Comparison of ENCODE assay signal across 1 cellular context in the genomic region with DNA sequence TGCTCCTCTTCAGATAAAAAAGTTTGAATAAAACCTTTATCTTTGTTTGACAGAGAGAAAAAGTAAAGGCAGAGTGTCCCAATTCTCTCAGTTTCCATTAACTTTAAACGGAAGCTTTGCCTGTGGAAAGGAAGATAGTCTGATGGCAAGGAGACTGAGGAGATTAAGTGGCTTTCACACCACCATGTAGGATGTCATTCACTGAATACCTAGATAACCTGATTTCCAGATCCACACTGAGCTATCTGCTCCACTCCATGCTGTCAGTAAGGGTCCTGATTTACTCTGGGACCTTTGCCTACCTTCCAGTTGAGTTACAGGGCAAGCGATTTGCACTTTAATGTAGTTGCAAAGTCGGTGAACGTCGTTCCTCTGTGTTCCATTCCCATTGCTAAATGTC.
TF ChIP-seq lines count a peak whose summit lies in the region.

No MANE protein-coding gene starts in this region.

TF ChIP-seq in K562, 482 proteins besides CTCF, POLR2A, EP300 and RAD21 (continued from another document and continues in another):
- no peak for TF ChIP-seq SFPQ (IDR thresholded peaks at IDR 0.05; ENCODE audit: low read depth, low read length)
- no peak for TF ChIP-seq FOXA3 (CRISPR knock-in tag; conservative IDR thresholded peaks at IDR 0.05 in 1 of 2, IDR thresholded peaks at IDR 0.05 in 1 of 2)
- no peak for TF ChIP-seq ZNF23 (CRISPR knock-in tag; IDR thresholded peaks at IDR 0.05)
- peak; percentile 74 for TF ChIP-seq SOX6 (IDR thresholded peaks at IDR 0.05)
- TF ChIP-seq ZNF280B (CRISPR knock-in tag; IDR thresholded peaks at IDR 0.05) = no peak
- TF ChIP-seq GTF2F1 (IDR thresholded peaks at IDR 0.05; ENCODE audit: low read depth, low read length) = no peak
- no peak for TF ChIP-seq SNIP1 (IDR thresholded peaks at IDR 0.05; ENCODE audit: low read depth)
- TF ChIP-seq CBFA2T3 (IDR thresholded peaks at IDR 0.05) = peak; percentile 98
- TF ChIP-seq DMBX1 (CRISPR knock-in tag; IDR thresholded peaks at IDR 0.05; ENCODE audit: borderline replicate concordance) = peak; percentile 33; the same call in 1 of the 2 replicates
- TF ChIP-seq, protein P1, sequence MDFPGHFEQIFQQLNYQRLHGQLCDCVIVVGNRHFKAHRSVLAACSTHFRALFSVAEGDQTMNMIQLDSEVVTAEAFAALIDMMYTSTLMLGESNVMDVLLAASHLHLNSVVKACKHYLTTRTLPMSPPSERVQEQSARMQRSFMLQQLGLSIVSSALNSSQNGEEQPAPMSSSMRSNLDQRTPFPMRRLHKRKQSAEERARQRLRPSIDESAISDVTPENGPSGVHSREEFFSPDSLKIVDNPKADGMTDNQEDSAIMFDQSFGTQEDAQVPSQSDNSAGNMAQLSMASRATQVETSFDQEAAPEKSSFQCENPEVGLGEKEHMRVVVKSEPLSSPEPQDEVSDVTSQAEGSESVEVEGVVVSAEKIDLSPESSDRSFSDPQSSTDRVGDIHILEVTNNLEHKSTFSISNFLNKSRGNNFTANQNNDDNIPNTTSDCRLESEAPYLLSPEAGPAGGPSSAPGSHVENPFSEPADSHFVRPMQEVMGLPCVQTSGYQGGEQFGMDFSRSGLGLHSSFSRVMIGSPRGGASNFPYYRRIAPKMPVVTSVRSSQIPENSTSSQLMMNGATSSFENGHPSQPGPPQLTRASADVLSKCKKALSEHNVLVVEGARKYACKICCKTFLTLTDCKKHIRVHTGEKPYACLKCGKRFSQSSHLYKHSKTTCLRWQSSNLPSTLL (IDR thresholded peaks at IDR 0.05) = no peak
- TF ChIP-seq ZNF224 (CRISPR knock-in tag; IDR thresholded peaks at IDR 0.05) = no peak
- TF ChIP-seq, protein P2, sequence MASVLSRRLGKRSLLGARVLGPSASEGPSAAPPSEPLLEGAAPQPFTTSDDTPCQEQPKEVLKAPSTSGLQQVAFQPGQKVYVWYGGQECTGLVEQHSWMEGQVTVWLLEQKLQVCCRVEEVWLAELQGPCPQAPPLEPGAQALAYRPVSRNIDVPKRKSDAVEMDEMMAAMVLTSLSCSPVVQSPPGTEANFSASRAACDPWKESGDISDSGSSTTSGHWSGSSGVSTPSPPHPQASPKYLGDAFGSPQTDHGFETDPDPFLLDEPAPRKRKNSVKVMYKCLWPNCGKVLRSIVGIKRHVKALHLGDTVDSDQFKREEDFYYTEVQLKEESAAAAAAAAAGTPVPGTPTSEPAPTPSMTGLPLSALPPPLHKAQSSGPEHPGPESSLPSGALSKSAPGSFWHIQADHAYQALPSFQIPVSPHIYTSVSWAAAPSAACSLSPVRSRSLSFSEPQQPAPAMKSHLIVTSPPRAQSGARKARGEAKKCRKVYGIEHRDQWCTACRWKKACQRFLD (CRISPR knock-in tag; IDR thresholded peaks at IDR 0.05) = no peak
- no peak for TF ChIP-seq NR0B1 (IDR thresholded peaks at IDR 0.05; ENCODE audit: partially characterized antibody)
- TF ChIP-seq PYGO2 (tag; IDR thresholded peaks at IDR 0.05) = no peak
- no peak for TF ChIP-seq NONO (IDR thresholded peaks at IDR 0.05; ENCODE audit: low read depth in 2 of 2, low read length in 1 of 2)
- TF ChIP-seq THAP12 (CRISPR knock-in tag; IDR thresholded peaks at IDR 0.05) = no peak
- no peak for TF ChIP-seq KDM2B (CRISPR knock-in tag; IDR thresholded peaks at IDR 0.05)
- no peak for TF ChIP-seq CBX2 (IDR thresholded peaks at IDR 0.05; ENCODE audit: insufficient read depth, low read length, poor library complexity, severe bottlenecking)
- TF ChIP-seq CCNT2 (IDR thresholded peaks at IDR 0.05; ENCODE audit: borderline replicate concordance, extremely low read depth, insufficient read length, low read depth, low read length) = peak; percentile 82
- TF ChIP-seq SMAD3 (CRISPR knock-in tag; conservative IDR thresholded peaks at IDR 0.05) = no peak
- no peak for TF ChIP-seq FOXO4 (CRISPR knock-in tag; IDR thresholded peaks at IDR 0.05)
- no peak for TF ChIP-seq ZNF589 (CRISPR knock-in tag; IDR thresholded peaks at IDR 0.05; ENCODE audit: low read depth)
- no peak for TF ChIP-seq ZC3H4 (CRISPR knock-in tag; IDR thresholded peaks at IDR 0.05; ENCODE audit: borderline replicate concordance)
- no peak for TF ChIP-seq NBN (IDR thresholded peaks at IDR 0.05; ENCODE audit: low read depth)
- no peak for TF ChIP-seq PTRF (tag; IDR thresholded peaks at IDR 0.05)
- no peak for TF ChIP-seq NR4A1 (CRISPR knock-in tag; IDR thresholded peaks at IDR 0.05)
- no peak for TF ChIP-seq NR4A1 (tag; IDR thresholded peaks at IDR 0.05)
- TF ChIP-seq HNRNPH1 (optimal IDR thresholded peaks at IDR 0.05; ENCODE audit: low read depth, low read length) = no peak
- no peak for TF ChIP-seq ZFPM2 (CRISPR knock-in tag; IDR thresholded peaks at IDR 0.05)
- no peak for TF ChIP-seq TRIM28 (IDR thresholded peaks at IDR 0.05)
- TF ChIP-seq BCOR (IDR thresholded peaks at IDR 0.05) = no peak; the same call in 1 of the 2 replicates
- no peak for TF ChIP-seq FOXK2 (conservative IDR thresholded peaks at IDR 0.05 in 1 of 2, IDR thresholded peaks at IDR 0.05 in 1 of 2; ENCODE audit: low read depth in 2 of 2)
- TF ChIP-seq RBM14 (IDR thresholded peaks at IDR 0.05; ENCODE audit: borderline replicate concordance, insufficient read depth, low read depth, low read length) = no peak
- TF ChIP-seq ILK (tag; IDR thresholded peaks at IDR 0.05; ENCODE audit: borderline replicate concordance, low read depth) = no peak
- TF ChIP-seq BACH1 (tag; IDR thresholded peaks at IDR 0.05) = no peak
- TF ChIP-seq ZNF561 (CRISPR knock-in tag; conservative IDR thresholded peaks at IDR 0.05) = no peak
- TF ChIP-seq HMG20A (CRISPR knock-in tag; conservative IDR thresholded peaks at IDR 0.05) = no peak
- no peak for TF ChIP-seq JUNB (CRISPR knock-in tag; conservative IDR thresholded peaks at IDR 0.05)
- TF ChIP-seq KLF16 (IDR thresholded peaks at IDR 0.05) = peak; percentile 90
- peak; percentile 97 for TF ChIP-seq CBFA2T2 (conservative IDR thresholded peaks at IDR 0.05)
- no peak for TF ChIP-seq CBX1 (IDR thresholded peaks at IDR 0.05; ENCODE audit: low read depth)
- TF ChIP-seq, protein P3, sequence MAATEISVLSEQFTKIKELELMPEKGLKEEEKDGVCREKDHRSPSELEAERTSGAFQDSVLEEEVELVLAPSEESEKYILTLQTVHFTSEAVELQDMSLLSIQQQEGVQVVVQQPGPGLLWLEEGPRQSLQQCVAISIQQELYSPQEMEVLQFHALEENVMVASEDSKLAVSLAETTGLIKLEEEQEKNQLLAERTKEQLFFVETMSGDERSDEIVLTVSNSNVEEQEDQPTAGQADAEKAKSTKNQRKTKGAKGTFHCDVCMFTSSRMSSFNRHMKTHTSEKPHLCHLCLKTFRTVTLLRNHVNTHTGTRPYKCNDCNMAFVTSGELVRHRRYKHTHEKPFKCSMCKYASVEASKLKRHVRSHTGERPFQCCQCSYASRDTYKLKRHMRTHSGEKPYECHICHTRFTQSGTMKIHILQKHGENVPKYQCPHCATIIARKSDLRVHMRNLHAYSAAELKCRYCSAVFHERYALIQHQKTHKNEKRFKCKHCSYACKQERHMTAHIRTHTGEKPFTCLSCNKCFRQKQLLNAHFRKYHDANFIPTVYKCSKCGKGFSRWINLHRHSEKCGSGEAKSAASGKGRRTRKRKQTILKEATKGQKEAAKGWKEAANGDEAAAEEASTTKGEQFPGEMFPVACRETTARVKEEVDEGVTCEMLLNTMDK (IDR thresholded peaks at IDR 0.05; ENCODE audit: borderline replicate concordance, insufficient read depth, low read depth, low read length, poor library complexity, severe bottlenecking) = no peak
- no peak for TF ChIP-seq ZNF79 (CRISPR knock-in tag; IDR thresholded peaks at IDR 0.05; ENCODE audit: low read depth)
- TF ChIP-seq SMARCB1 (IDR thresholded peaks at IDR 0.05; ENCODE audit: insufficient read length, low read depth) = no peak
- no peak for TF ChIP-seq KLF1 (tag; IDR thresholded peaks at IDR 0.05)
- no peak for TF ChIP-seq MCM5 (IDR thresholded peaks at IDR 0.05; ENCODE audit: low read depth)
- TF ChIP-seq, protein P4, sequence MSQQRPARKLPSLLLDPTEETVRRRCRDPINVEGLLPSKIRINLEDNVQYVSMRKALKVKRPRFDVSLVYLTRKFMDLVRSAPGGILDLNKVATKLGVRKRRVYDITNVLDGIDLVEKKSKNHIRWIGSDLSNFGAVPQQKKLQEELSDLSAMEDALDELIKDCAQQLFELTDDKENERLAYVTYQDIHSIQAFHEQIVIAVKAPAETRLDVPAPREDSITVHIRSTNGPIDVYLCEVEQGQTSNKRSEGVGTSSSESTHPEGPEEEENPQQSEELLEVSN (IDR thresholded peaks at IDR 0.05; ENCODE audit: borderline replicate concordance in 1 of 2, extremely low read depth in 1 of 2, insufficient read depth in 1 of 2, insufficient read length in 1 of 2, low read depth in 1 of 2, low read length in 1 of 2, poor library complexity in 1 of 2, severe bottlenecking in 1 of 2) = no peak
- no peak for TF ChIP-seq KLF13 (tag; IDR thresholded peaks at IDR 0.05; ENCODE audit: borderline replicate concordance, low read depth)
- peak; percentile 93 for TF ChIP-seq TAL1 (IDR thresholded peaks at IDR 0.05)
- no peak for TF ChIP-seq CAMTA2 (CRISPR knock-in tag; conservative IDR thresholded peaks at IDR 0.05)
- TF ChIP-seq ID3 (CRISPR knock-in tag; IDR thresholded peaks at IDR 0.05) = no peak
- TF ChIP-seq ID3 (tag; IDR thresholded peaks at IDR 0.05) = no peak
- TF ChIP-seq NFXL1 (CRISPR knock-in tag; IDR thresholded peaks at IDR 0.05) = no peak
- TF ChIP-seq PHB (CRISPR knock-in tag; IDR thresholded peaks at IDR 0.05) = no peak
- TF ChIP-seq EZH2 (IDR thresholded peaks at IDR 0.05; ENCODE audit: borderline replicate concordance, low read depth, low read length) = no peak
- no peak for TF ChIP-seq SIN3B (IDR thresholded peaks at IDR 0.05; ENCODE audit: low read depth)
- TF ChIP-seq POLR2AphosphoS2 (IDR thresholded peaks at IDR 0.05; ENCODE audit: low read length) = no peak
